8 cellular contexts compared by ENCODE assay signal in genomic region chr4:7872264-7872771, GRCh38.
DNase-seq lines count a peak whose midpoint lies in the region; ATAC-seq, FAIRE-seq and TF ChIP-seq lines count a peak whose summit lies in the region.

No MANE protein-coding gene starts in this region.

- no peak for TF ChIP-seq CTCF in pancreas (IDR thresholded peaks at IDR 0.05)
- no peak for TF ChIP-seq CTCF in right lobe of liver (IDR thresholded peaks at IDR 0.05)
- TF ChIP-seq CTCF in upper lobe of right lung (IDR thresholded peaks at IDR 0.05), result no peak

- ATAC-seq in pancreas (peak; percentile 86 to 94 (median 92)), right lobe of liver (no peak), upper lobe of right lung (no peak)

- H3K4me3 ChIP-seq in pancreas (no peak overlapping the region), right lobe of liver (no peak overlapping the region), upper lobe of right lung (no peak overlapping the region)

- intact Hi-C loops in pancreas (cut with DNase I), result no loop called here
- intact Hi-C loops in right lobe of liver (cut with DNase I), result no loop called here
- intact Hi-C loops in upper lobe of right lung (cut with DNase I), result no loop called here

- DNase-seq in DMS53 (lab: John Stamatoyannopoulos, UW) (peak; percentile 94), NCI-H2171 treated with DMSO at 0.1 percent for 48 hours (lab: John Stamatoyannopoulos, UW) (peak; percentile 96), epidermal melanocyte (ENCODE audit: insufficient read length, low spot score) (peak; percentile 43), pancreas (peak in 5 of 6 donors; percentile 80 to 83 (median 82)), right lobe of liver (no peak), NCI-H1436 treated with DMSO at 0.1 percent for 48 hours (lab: John Stamatoyannopoulos, UW) (no peak), upper lobe of right lung (no peak), COLO829 (ENCODE audit: low spot score) (no peak)

- WGBS in pancreas, 2 donors, result 16 to 18% methylated on average over 4 of the region's 4 CpGs
- 45% methylated on average over 2 of the region's 4 CpGs for WGBS in right lobe of liver (ENCODE audit: insufficient coverage, low coverage, low lambda C conversion rate, missing lambda C conversion rate)

- H3K9me3 ChIP-seq in pancreas (no peaks in the 10 kb centered on the region), right lobe of liver (no peaks in the 10 kb centered on the region), upper lobe of right lung (no peaks in the 10 kb centered on the region)

- FAIRE-seq in pancreas (lab: Jason Lieb, UNC), result no peak

- H3K27ac ChIP-seq in pancreas, result peak overlapping the region in 3 of 4 donors; percentile 9 to 35 (median 14)
- no peak overlapping the region for H3K27ac ChIP-seq in right lobe of liver
- H3K27ac ChIP-seq in upper lobe of right lung, result no peak overlapping the region

- H3K36me3 ChIP-seq in pancreas (no peaks in the 10 kb centered on the region), right lobe of liver (no peaks in the 10 kb centered on the region), upper lobe of right lung (no peaks in the 10 kb centered on the region)

- peaks cover 0 to 5% (median 4%) of the 10 kb centered on the region in 3 donors for H3K4me1 ChIP-seq in pancreas
- no peaks in the 10 kb centered on the region for H3K4me1 ChIP-seq in right lobe of liver
- peaks cover 17% of the 10 kb centered on the region for H3K4me1 ChIP-seq in upper lobe of right lung

- no peak for TF ChIP-seq POLR2A in right lobe of liver (IDR thresholded peaks at IDR 0.05)

- H3K27me3 ChIP-seq in pancreas (no peaks in the 10 kb centered on the region), right lobe of liver (no peaks in the 10 kb centered on the region), upper lobe of right lung (no peaks in the 10 kb centered on the region)

Comparison
In these comparisons a context has a peak if more than half of its experiments do, and no peak if none do; other contexts are left out.
1. DNase-seq: peak in DMS53 (single experiment), NCI-H2171 treated with DMSO at 0.1 percent for 48 hours (single experiment), epidermal melanocyte (single experiment) and pancreas (5 of 6); none in right lobe of liver (0 of 3), NCI-H1436 treated with DMSO at 0.1 percent for 48 hours (single experiment), upper lobe of right lung (single experiment) and COLO829 (single experiment).
2. ATAC-seq: peak in pancreas (4 of 4); none in right lobe of liver (0 of 4) and upper lobe of right lung (single experiment).
3. H3K27ac ChIP-seq: peak in pancreas (3 of 4); none in right lobe of liver (0 of 3) and upper lobe of right lung (single experiment).